ENCODE assay signal across 22 cellular contexts in the genomic region with DNA sequence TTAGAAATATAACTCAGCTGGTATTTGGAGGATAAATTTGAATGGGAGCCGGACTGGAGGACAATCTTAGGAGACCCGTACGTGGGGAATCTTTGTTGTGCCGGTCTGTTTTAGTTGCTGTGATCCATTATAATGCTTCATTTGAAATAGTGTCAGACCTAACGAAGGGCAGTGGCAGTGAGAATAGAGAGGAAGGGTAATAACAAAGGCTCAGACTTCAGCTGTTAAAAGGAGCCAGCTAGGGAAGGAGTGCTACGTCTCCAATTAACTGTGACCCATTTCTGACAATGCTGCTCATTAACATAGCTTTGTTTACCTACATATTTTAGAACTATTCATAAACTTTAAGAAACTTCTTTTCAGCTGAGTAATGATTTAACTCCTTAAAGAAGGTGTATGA.
DNase-seq lines count a peak whose midpoint lies in the region; ATAC-seq, FAIRE-seq and TF ChIP-seq lines count a peak whose summit lies in the region.
"Had no signal": no experiment of that assay in that cellular context is flagged by ENCODE, and none has a peak within 500 bp of the region (broad histone marks: within the 10 kb centered on the region; RNA-seq: fewer than 3 reads in every experiment).

No MANE protein-coding gene starts in this region.

- no peak for TF ChIP-seq POLR2A in H1 (IDR thresholded peaks at IDR 0.05; ENCODE audit: control extremely low read depth in 1 of 2, low read depth in 2 of 2, low read length in 2 of 2)

- H3K9ac ChIP-seq in H1 (replicated peaks in 1 of 4; ENCODE audit: extremely low read depth in 1 of 4, low read depth in 3 of 4, low read length in 3 of 4) (no peak overlapping the region), neural progenitor cell (no peak overlapping the region)
- H3K9ac ChIP-seq: BLaER1 had no signal

- H3K79me2 ChIP-seq in GM23338 (replicated peaks; ENCODE audit: insufficient read depth), result no peaks in the 10 kb centered on the region
- H3K79me2 ChIP-seq in H1 (ENCODE audit: control insufficient read depth in 1 of 2, insufficient read depth in 2 of 2, low read length in 2 of 2), result no peaks in the 10 kb centered on the region
- H3K79me2 ChIP-seq in neural progenitor cell (ENCODE audit: low read depth), result no peaks in the 10 kb centered on the region

- TF ChIP-seq CTCF in GM23338 (conservative IDR thresholded peaks at IDR 0.05; ENCODE audit: low read depth in 2 of 2) (no peak), H1 (IDR thresholded peaks at IDR 0.05; ENCODE audit: control extremely low read depth in 1 of 3, insufficient read depth in 1 of 3, low read depth in 1 of 3, low read length in 3 of 3) (no peak), neural progenitor cell (IDR thresholded peaks at IDR 0.05) (no peak)

- H3K4me1 Mint-ChIP-seq in GM23338 (peaks cover 22% of the 10 kb centered on the region), neural progenitor cell (no peaks in the 10 kb centered on the region)
- H3K4me1 Mint-ChIP-seq: B cell; CD4-positive, CD25-positive, alpha-beta regulatory T cell had no signal

- no peak overlapping the region for H3K4me3 ChIP-seq in GM23338
- H3K4me3 ChIP-seq in H1 (ENCODE audit: extremely low read depth in 1 of 4, insufficient read depth in 2 of 4, low read depth in 3 of 4, low read length in 4 of 4), result no peak overlapping the region
- H3K4me3 ChIP-seq in neural progenitor cell, result no peak overlapping the region
- H3K4me3 ChIP-seq: BLaER1, GM12878, HAP-1 had no signal

- H3K27ac ChIP-seq in GM23338 (ENCODE audit: low read depth), result no peak overlapping the region
- H3K27ac ChIP-seq in H1 (ENCODE audit: low read depth, low read length), result no peak overlapping the region
- H3K27ac ChIP-seq in neural progenitor cell, result no peak overlapping the region
- H3K27ac ChIP-seq: 22Rv1, BLaER1, C4-2B had no signal

- DNase-seq in GM23338 (ENCODE audit: low spot score) (peak; percentile 27), H1 (ENCODE audit: low read depth in 1 of 2, low spot score in 2 of 2) (no peak), neural progenitor cell (ENCODE audit: low spot score) (no peak), SHP77 treated with DMSO at 0.1 percent for 48 hours (lab: John Stamatoyannopoulos, UW) (no peak)
- DNase-seq in activated CD8-positive, alpha-beta memory T cell treated with anti-CD3 and anti-CD28 coated beads, Interleukin-2, amount 50 U/mL, for 48 hours, result no peak
- DNase-seq: Caco-2; CD4-positive, CD25-positive, alpha-beta regulatory T cell; CD8-positive, alpha-beta T cell; DMS153; DMS79; EL; GDM1; HFFc6 had no signal

- no peaks in the 10 kb centered on the region for H3K23me2 ChIP-seq in H1 (ENCODE audit: low read depth, low read length)

- no peak for TF ChIP-seq EP300 in H1 (IDR thresholded peaks at IDR 0.05; ENCODE audit: borderline replicate concordance in 1 of 2, low read depth in 2 of 2, low read length in 2 of 2)

- no peak overlapping the region for H3K14ac ChIP-seq in H1 (ENCODE audit: insufficient read length)

- no peak overlapping the region for H3K4me3 Mint-ChIP-seq in GM23338
- H3K4me3 Mint-ChIP-seq in neural progenitor cell, result no peak overlapping the region
- H3K4me3 Mint-ChIP-seq: B cell; CD4-positive, CD25-positive, alpha-beta regulatory T cell; CD8-positive, alpha-beta T cell; HFFc6 had no signal

- no peak overlapping the region for H2BK5ac ChIP-seq in H1 (ENCODE audit: low read depth, low read length)

- no peak overlapping the region for H2BK15ac ChIP-seq in H1 (ENCODE audit: low read length)

- H3K27me3 ChIP-seq in GM23338 (ENCODE audit: insufficient read depth), result no peaks in the 10 kb centered on the region
- no peaks in the 10 kb centered on the region for H3K27me3 ChIP-seq in H1 (replicated peaks in 1 of 4; ENCODE audit: control insufficient read depth in 3 of 4, extremely low read depth in 1 of 4, insufficient read depth in 3 of 4, low read length in 3 of 4)
- H3K27me3 ChIP-seq in neural progenitor cell, result no peaks in the 10 kb centered on the region
- H3K27me3 ChIP-seq: BLaER1 had no signal

- H2BK12ac ChIP-seq in H1 (ENCODE audit: low read depth, low read length), result no peak overlapping the region

- H3K23ac ChIP-seq in H1 (ENCODE audit: insufficient read length), result no peak overlapping the region

- no peak overlapping the region for H3K56ac ChIP-seq in H1 (replicated peaks; ENCODE audit: insufficient read length, low read depth, low read length)

- ATAC-seq in GM23338, result peak; percentile 77
- ATAC-seq in activated CD4-positive, CD25-positive, alpha-beta regulatory T cell treated with anti-CD3 and anti-CD28 coated beads, Interleukin-2, amount 50 U/mL, for 24 hours, result no peak
- ATAC-seq: CD8-positive, alpha-beta T cell; GM12878 had no signal

- H3K9me3 Mint-ChIP-seq in GM23338 (no peaks in the 10 kb centered on the region), neural progenitor cell (no peaks in the 10 kb centered on the region)
- H3K9me3 Mint-ChIP-seq: CD8-positive, alpha-beta T cell had no signal

- H3K36me3 Mint-ChIP-seq in GM23338 (ENCODE audit: low read depth) (peaks cover 8% of the 10 kb centered on the region; the same call in 2 of the 3 replicates), neural progenitor cell (no peaks in the 10 kb centered on the region)
- H3K36me3 Mint-ChIP-seq: CD4-positive, CD25-positive, alpha-beta regulatory T cell; CD8-positive, alpha-beta T cell had no signal

- H4K5ac ChIP-seq in H1 (ENCODE audit: insufficient read length, low read depth, low read length), result no peak overlapping the region

- H3K9me2 ChIP-seq in GM23338 (ENCODE audit: insufficient read depth), result peaks cover 20% of the 10 kb centered on the region; the same call in 1 of the 2 replicates

- H3K4me1 ChIP-seq in GM23338 (ENCODE audit: insufficient read depth) (peaks cover 30% of the 10 kb centered on the region), H1 (replicated peaks in 1 of 4; ENCODE audit: control insufficient read depth in 3 of 4, insufficient read depth in 4 of 4, low read length in 3 of 4) (peaks cover under 1 to 8% (median 3%) of the 10 kb centered on the region in 4 experiments; a peak in 4 of 7 replicates), neural progenitor cell (peaks cover 6% of the 10 kb centered on the region)
- H3K4me1 ChIP-seq: BLaER1, Caco-2, HAP-1 had no signal

- H3K9me3 ChIP-seq in H1 (ENCODE audit: insufficient read depth in 2 of 2, low read depth in 1 of 2, low read length in 1 of 2) (peaks cover 0 to 2% of the 10 kb centered on the region in 2 experiments; a peak in 1 of 4 replicates), neural progenitor cell (ENCODE audit: low read depth) (no peaks in the 10 kb centered on the region)
- H3K9me3 ChIP-seq: BLaER1, Caco-2, HAP-1 had no signal

- H4K8ac ChIP-seq in H1 (ENCODE audit: extremely low read depth, insufficient read depth, low read length), result no peak overlapping the region

- H3K36me3 ChIP-seq in GM23338 (ENCODE audit: insufficient read depth), result no peaks in the 10 kb centered on the region
- no peaks in the 10 kb centered on the region for H3K36me3 ChIP-seq in H1 (ENCODE audit: control insufficient read depth in 2 of 4, insufficient read depth in 4 of 4, low read length in 3 of 4)
- H3K36me3 ChIP-seq in neural progenitor cell, result no peaks in the 10 kb centered on the region
- H3K36me3 ChIP-seq: BLaER1, HAP-1 had no signal

- no peak for TF ChIP-seq RAD21 in H1 (IDR thresholded peaks at IDR 0.05 in 1 of 2, conservative IDR thresholded peaks at IDR 0.05 in 1 of 2; ENCODE audit: low read depth in 2 of 2, low read length in 2 of 2)

- no peak overlapping the region for H2BK20ac ChIP-seq in H1 (ENCODE audit: low read length)

- no peak overlapping the region for H3K18ac ChIP-seq in H1 (ENCODE audit: extremely low read depth, low read length)

- POLR2A ChIA-PET in H1 (lab: Charles Lee; ENCODE audit: partially characterized antibody), result no interaction called here

- H3K4ac ChIP-seq in H1 (replicated peaks; ENCODE audit: insufficient read length, low read depth, low read length), result no peak overlapping the region

- FAIRE-seq in H1 (lab: Jason Lieb, UNC), result peak; percentile 36
- FAIRE-seq: A204.1, GM12878, GM18507 had no signal

- H2AFZ ChIP-seq in GM23338 (no peak overlapping the region), H1 (ENCODE audit: low read length) (no peak overlapping the region), neural progenitor cell (replicated peaks) (no peak overlapping the region)

- no peak overlapping the region for H4K91ac ChIP-seq in H1 (replicated peaks; ENCODE audit: insufficient read length, low read length)

- CTCF ChIA-PET in H1 (lab: Charles Lee; ENCODE audit: partially characterized antibody), result no interaction called here

- 58% methylated on average over 6 of the region's 6 CpGs; no CpG with 5 or more reads in 1 of the 2 experiments for WGBS in H1 (ENCODE audit: extremely low coverage in 1 of 2, insufficient coverage in 1 of 2, insufficient read length in 1 of 2, insufficient replicate concordance in 2 of 2, low coverage in 1 of 2, low lambda C conversion rate in 2 of 2, missing lambda C conversion rate in 1 of 2), 2 experiments

- 0 out of 2 replicates have a peak, but pooled peaks cover 3% of the 10 kb centered on the region for H3F3A ChIP-seq in GM23338 (replicated peaks; ENCODE audit: low read depth)
- H3F3A ChIP-seq in neural progenitor cell (ENCODE audit: low read depth), result no peaks in the 10 kb centered on the region

- H3K4me2 ChIP-seq in GM23338 (0 out of 2 replicates have a peak overlapping the region, but pooled peaks have one; percentile 28), H1 (ENCODE audit: insufficient read depth in 1 of 2, low read depth in 2 of 2, low read length in 2 of 2) (peak overlapping the region in 1 of 2 experiments; percentile 25; a peak in 1 of 4 replicates), neural progenitor cell (peak overlapping the region; percentile 42)
- H3K4me2 ChIP-seq: BLaER1 had no signal

- H3K27me3 Mint-ChIP-seq in GM23338 (ENCODE audit: insufficient read depth, low read depth, poor library complexity) (peaks cover 2% of the 10 kb centered on the region), neural progenitor cell (ENCODE audit: insufficient read depth, low read depth) (no peaks in the 10 kb centered on the region)
- H3K27me3 Mint-ChIP-seq: B cell; CD4-positive, CD25-positive, alpha-beta regulatory T cell had no signal

- no peak overlapping the region for H2BK120ac ChIP-seq in H1 (replicated peaks; ENCODE audit: low read depth, low read length)

- no peak overlapping the region for H2AK5ac ChIP-seq in H1 (ENCODE audit: low read depth, low read length)

- H3K27ac Mint-ChIP-seq in GM23338, result peak overlapping the region; percentile 22; the same call in 1 of the 2 replicates
- no peak overlapping the region for H3K27ac Mint-ChIP-seq in neural progenitor cell
- H3K27ac Mint-ChIP-seq: B cell; CD4-positive, CD25-positive, alpha-beta regulatory T cell; CD8-positive, alpha-beta T cell; HFFc6 had no signal

- H3K79me1 ChIP-seq in H1 (ENCODE audit: low read depth, low read length), result no peaks in the 10 kb centered on the region

- H4K20me1 ChIP-seq in GM23338 (replicated peaks; ENCODE audit: insufficient read depth) (no peaks in the 10 kb centered on the region), H1 (replicated peaks in 1 of 2; ENCODE audit: control insufficient read depth in 1 of 2, insufficient read depth in 2 of 2, low read length in 2 of 2) (no peaks in the 10 kb centered on the region), neural progenitor cell (ENCODE audit: low read depth) (no peaks in the 10 kb centered on the region)
- H4K20me1 ChIP-seq: BLaER1 had no signal

TF ChIP-seq in GM23338, 12 proteins besides CTCF, POLR2A, EP300 and RAD21 (continues in another document):
- no peak for TF ChIP-seq STAT1 (IDR thresholded peaks at IDR 0.05; ENCODE audit: unreplicated experiment)
